In the genomic region with DNA sequence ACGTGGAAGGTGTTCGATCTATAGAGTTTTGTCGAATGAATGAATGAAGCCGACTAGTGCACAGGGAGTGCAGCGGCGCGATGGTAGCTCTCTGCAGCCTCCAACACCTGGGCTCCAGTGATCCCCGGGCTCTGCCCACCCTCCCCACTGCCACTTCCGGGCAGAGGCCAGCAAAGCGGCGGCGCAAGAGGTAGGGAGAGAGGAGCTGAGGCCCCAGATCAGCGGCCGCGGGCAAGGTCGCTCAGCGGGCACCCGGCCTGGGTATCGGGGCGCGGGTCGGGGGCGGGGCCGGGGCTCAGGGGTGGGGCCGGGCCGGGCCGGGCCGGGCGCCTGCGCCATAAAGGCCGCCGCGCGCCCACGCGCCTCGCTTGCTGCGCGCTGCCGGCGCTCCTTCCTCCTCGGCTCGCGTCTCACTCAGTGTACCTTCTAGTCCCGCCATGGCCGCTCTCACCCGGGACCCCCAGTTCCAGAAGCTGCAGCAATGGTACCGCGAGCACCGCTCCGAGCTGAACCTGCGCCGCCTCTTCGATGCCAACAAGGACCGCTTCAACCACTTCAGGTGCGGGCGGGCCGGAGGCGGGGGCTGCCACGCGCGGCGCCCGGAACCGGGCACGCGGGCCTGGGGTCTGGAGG, we compare ENCODE assay signal across 8 cellular contexts. TPM values are rescaled to one million over a fixed set of nuclear protein-coding genes. Genes with fewer than 3 reads are reported as not detected.
DNase-seq lines count a peak whose midpoint lies in the region; ATAC-seq and TF ChIP-seq lines count a peak whose summit lies in the region.

A gene (plus strand): TSS at position 367 of the 633 bp plus-strand sequence. CDS start 71 bp downstream, at position 438.

- DNase-seq in DND-41 (peak; percentile 66), GM23338 (ENCODE audit: low spot score) (peak; percentile 87), M059J (ENCODE audit: low read depth) (peak; percentile 70), SK-N-SH (peak; percentile 94), glomerular endothelial cell (ENCODE audit: extremely low read depth, low read depth, low spot score) (no peak), occipital lobe (lab: John Stamatoyannopoulos, UW) (peak; percentile 80), superior temporal gyrus (ENCODE audit: extremely low spot score) (peak; percentile 56)
- DNase-seq in activated naive CD4-positive, alpha-beta T cell treated with anti-CD3 and anti-CD28 coated beads, Interleukin-2, amount 50 U/mL, for 16 hours: peak; percentile 79

- H3K36me3 ChIP-seq in DND-41 (ENCODE audit: insufficient read depth, low read length) (peaks cover 35% of the 10 kb centered on the region), GM23338 (ENCODE audit: insufficient read depth) (peaks cover 28% of the 10 kb centered on the region), SK-N-SH (replicated peaks in 1 of 2; ENCODE audit: control insufficient read depth in 1 of 2, insufficient read depth in 2 of 2, low read length in 1 of 2) (peaks cover 11 to 17% of the 10 kb centered on the region in 2 experiments)

- TF ChIP-seq CTCF in DND-41 (IDR thresholded peaks at IDR 0.05; ENCODE audit: borderline replicate concordance, extremely low read depth, low read length, poor library complexity, severe bottlenecking): no peak
- no peak for TF ChIP-seq CTCF in GM23338 (conservative IDR thresholded peaks at IDR 0.05; ENCODE audit: low read depth in 2 of 2)
- TF ChIP-seq CTCF in SK-N-SH (IDR thresholded peaks at IDR 0.05): no peak

- peak within 1 kb of the TSS; percentile 96 for H3K4me3 Mint-ChIP-seq in GM23338

- H3K4me1 ChIP-seq in DND-41 (ENCODE audit: insufficient read depth, low read length) (peaks cover 28% of the 10 kb centered on the region), GM23338 (ENCODE audit: insufficient read depth) (peaks cover 10% of the 10 kb centered on the region), SK-N-SH (ENCODE audit: control insufficient read depth in 1 of 2, insufficient read depth in 2 of 2, low read depth in 1 of 2, low read length in 1 of 2) (peaks cover 11 to 14% of the 10 kb centered on the region in 2 experiments; a peak in 2 of 4 replicates)

- H3K9me2 ChIP-seq in GM23338 (ENCODE audit: insufficient read depth) (no peaks in the 10 kb centered on the region), SK-N-SH (no peaks in the 10 kb centered on the region)

- ATAC-seq in DND-41 (ENCODE audit: insufficient read depth, low read depth) (peak; percentile 82), GM23338 (peak; percentile 86)

- H3K27me3 ChIP-seq in DND-41 (ENCODE audit: insufficient read depth, low read length, poor library complexity): no peaks in the 10 kb centered on the region
- no peaks in the 10 kb centered on the region for H3K27me3 ChIP-seq in GM23338 (ENCODE audit: insufficient read depth)
- H3K27me3 ChIP-seq in SK-N-SH (ENCODE audit: insufficient read depth): no peaks in the 10 kb centered on the region

- peaks cover 16% of the 10 kb centered on the region for H3K79me2 ChIP-seq in DND-41 (ENCODE audit: insufficient read depth, low read length)
- H3K79me2 ChIP-seq in GM23338 (replicated peaks; ENCODE audit: insufficient read depth): peaks cover 32% of the 10 kb centered on the region
- peaks cover 28% of the 10 kb centered on the region; the same call in 1 of the 2 replicates for H3K79me2 ChIP-seq in SK-N-SH (ENCODE audit: insufficient read depth)

- H3K4me1 Mint-ChIP-seq in GM23338: peaks cover 23% of the 10 kb centered on the region

- H4K20me1 ChIP-seq in DND-41 (ENCODE audit: insufficient read depth, low read length) (peaks cover 6% of the 10 kb centered on the region; the same call in 1 of the 2 replicates), GM23338 (replicated peaks; ENCODE audit: insufficient read depth) (peaks cover 22% of the 10 kb centered on the region), SK-N-SH (ENCODE audit: insufficient read depth) (0 out of 2 replicates have a peak, but pooled peaks cover 3% of the 10 kb centered on the region)

- H3K4me2 ChIP-seq in DND-41 (ENCODE audit: insufficient read depth, low read length): peak within 1 kb of the TSS; percentile 78
- H3K4me2 ChIP-seq in GM23338: peak within 1 kb of the TSS; percentile 98
- peak within 1 kb of the TSS; percentile 98 for H3K4me2 ChIP-seq in SK-N-SH

- H3K9ac ChIP-seq in DND-41 (ENCODE audit: low read depth, low read length) (peak within 1 kb of the TSS; percentile 93), SK-N-SH (peak within 1 kb of the TSS; percentile 85)

- CTCF ChIA-PET in SK-N-SH (lab: Yijun Ruan, JAX): interaction anchor here (1.2 kb wide), 2 partner anchors 65 to 608 kb away, joined by 3 read pairs; no protein-coding TSS in a partner anchor

- H3F3A ChIP-seq in GM23338 (replicated peaks; ENCODE audit: low read depth) (peaks cover 15% of the 10 kb centered on the region), SK-N-SH (replicated peaks; ENCODE audit: insufficient read depth) (peaks cover 4% of the 10 kb centered on the region)

- peak within 1 kb of the TSS; percentile 61 for H3K27ac ChIP-seq in DND-41 (ENCODE audit: low read length)
- H3K27ac ChIP-seq in GM23338 (ENCODE audit: low read depth): no peak within 1 kb of the TSS
- H3K27ac ChIP-seq in SK-N-SH (ENCODE audit: low read depth in 2 of 2, low read length in 1 of 2): peak within 1 kb of the TSS; percentile 18 to 71; a peak in 3 of 4 replicates

- TF ChIP-seq EP300 in SK-N-SH (IDR thresholded peaks at IDR 0.05; ENCODE audit: borderline replicate concordance in 1 of 2, low read depth in 1 of 2, low read length in 1 of 2): no peak

- TF ChIP-seq RAD21 in SK-N-SH (IDR thresholded peaks at IDR 0.05; ENCODE audit: low read length): no peak

- H3K27ac Mint-ChIP-seq in GM23338: peak within 1 kb of the TSS; percentile 40; the same call in 1 of the 2 replicates

- H3K9me3 Mint-ChIP-seq in GM23338: no peaks in the 10 kb centered on the region

- H3K36me3 Mint-ChIP-seq in GM23338 (ENCODE audit: low read depth): peaks cover 46% of the 10 kb centered on the region

- H3K9me3 ChIP-seq in DND-41 (ENCODE audit: insufficient read depth, low read length, severe bottlenecking): no peaks in the 10 kb centered on the region
- H3K9me3 ChIP-seq in SK-N-SH: no peaks in the 10 kb centered on the region

- H3K4me3 ChIP-seq in DND-41 (ENCODE audit: low read depth in 1 of 2, low read length in 2 of 2) (peak within 1 kb of the TSS; percentile 73 to 85), GM23338 (peak within 1 kb of the TSS; percentile 96), SK-N-SH (ENCODE audit: low read depth in 2 of 2, low read length in 1 of 2) (peak within 1 kb of the TSS; percentile 68 to 98)

- peaks cover 28% of the 10 kb centered on the region for H3K27me3 Mint-ChIP-seq in GM23338 (ENCODE audit: insufficient read depth, low read depth, poor library complexity)

- POLR2A ChIA-PET in SK-N-SH (lab: Yijun Ruan, JAX): interaction anchor here (0.5 to 1.1 kb wide), 2 partner anchors 9 to 157 kb away, joined by 3 read pairs; no protein-coding TSS in a partner anchor

- peak within 1 kb of the TSS; percentile 88 for H2AFZ ChIP-seq in DND-41 (ENCODE audit: low read depth, low read length)
- peak within 1 kb of the TSS; percentile 99 for H2AFZ ChIP-seq in GM23338
- peak within 1 kb of the TSS; percentile 95 for H2AFZ ChIP-seq in SK-N-SH (ENCODE audit: low read depth)

- WGBS in SK-N-SH (ENCODE audit: low lambda C conversion rate): 3% methylated on average over 34 of the region's 67 CpGs

TF ChIP-seq in GM23338, 12 proteins besides CTCF, POLR2A, EP300 and RAD21:
- TF ChIP-seq ZNF114 (CRISPR knock-in tag; IDR thresholded peaks at IDR 0.05): no peak
- no peak for TF ChIP-seq STAT1 (IDR thresholded peaks at IDR 0.05; ENCODE audit: unreplicated experiment)
- no peak for TF ChIP-seq ZNF331 (CRISPR knock-in tag; IDR thresholded peaks at IDR 0.05; ENCODE audit: low read depth)
- TF ChIP-seq, protein P1, sequence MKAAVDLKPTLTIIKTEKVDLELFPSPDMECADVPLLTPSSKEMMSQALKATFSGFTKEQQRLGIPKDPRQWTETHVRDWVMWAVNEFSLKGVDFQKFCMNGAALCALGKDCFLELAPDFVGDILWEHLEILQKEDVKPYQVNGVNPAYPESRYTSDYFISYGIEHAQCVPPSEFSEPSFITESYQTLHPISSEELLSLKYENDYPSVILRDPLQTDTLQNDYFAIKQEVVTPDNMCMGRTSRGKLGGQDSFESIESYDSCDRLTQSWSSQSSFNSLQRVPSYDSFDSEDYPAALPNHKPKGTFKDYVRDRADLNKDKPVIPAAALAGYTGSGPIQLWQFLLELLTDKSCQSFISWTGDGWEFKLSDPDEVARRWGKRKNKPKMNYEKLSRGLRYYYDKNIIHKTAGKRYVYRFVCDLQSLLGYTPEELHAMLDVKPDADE (IDR thresholded peaks at IDR 0.05): peak; percentile 19; the same call in 1 of the 2 replicates
- TF ChIP-seq POLR2AphosphoS5 (IDR thresholded peaks at IDR 0.05; ENCODE audit: low read depth): peak; percentile 83

TF ChIP-seq in SK-N-SH, 30 proteins besides CTCF, POLR2A, EP300 and RAD21:
- TF ChIP-seq NRF1 (IDR thresholded peaks at IDR 0.05; ENCODE audit: low read depth, low read length): peak; percentile 57
- no peak for TF ChIP-seq GATA2 (CRISPR knock-in tag; IDR thresholded peaks at IDR 0.05)
- 0 out of 2 replicates have a peak, but pooled peaks have one; percentile 15 for TF ChIP-seq YY1 (IDR thresholded peaks at IDR 0.05; ENCODE audit: low read depth)
- TF ChIP-seq TAF1 (IDR thresholded peaks at IDR 0.05; ENCODE audit: borderline replicate concordance, low read depth, low read length): peak; percentile 1; the same call in 1 of the 2 replicates
- peak; percentile 25; the same call in 1 of the 2 replicates for TF ChIP-seq MXI1 (IDR thresholded peaks at IDR 0.05; ENCODE audit: low read depth, low read length)
- TF ChIP-seq SIN3A (IDR thresholded peaks at IDR 0.05; ENCODE audit: borderline replicate concordance, low read depth, low read length): no peak
- TF ChIP-seq ELF1 (IDR thresholded peaks at IDR 0.05): peak; percentile 43; the same call in 1 of the 2 replicates
- TF ChIP-seq POLR2AphosphoS5 (IDR thresholded peaks at IDR 0.05; ENCODE audit: low read depth, low read length): peak; percentile 79

RNA-seq across cellular contexts. Expression of the gene that starts here (rescaled TPM):
- 298 and 327 TPM in 2 replicates for total RNA-seq in GM23338 (2014; rRNA removed; shearing (Covaris generic))
- 127 and 136 TPM in 2 replicates for polyA plus RNA-seq in GM23338 (2016; fragmentation: Nextera tagmentation; extraction: Ambion mirVana)
- total RNA-seq in M059J (2014; rRNA removed; shearing (Covaris generic)): 175 and 224 TPM in 2 replicates
- 82.7 and 144 TPM in 2 replicates for polyA plus RNA-seq in SK-N-SH (2012; rRNA removed)
- 71.6 and 88.3 TPM in 2 replicates for polyA plus RNA-seq in SK-N-SH (2012; cell fraction: cytosol; rRNA removed)
- polyA plus RNA-seq in SK-N-SH (2012; cell fraction: nucleus; rRNA removed): 120 and 170 TPM in 2 replicates
- 291 and 335 TPM in 2 replicates for total RNA-seq in glomerular endothelial cell
- total RNA-seq in occipital lobe: 103 TPM
